In genomic region chr2:76870011-76870410, GRCh38 we compare ENCODE assay signal across 28 cellular contexts.
DNase-seq lines count a peak whose midpoint lies in the region; ATAC-seq and TF ChIP-seq lines count a peak whose summit lies in the region.
"Had no signal": no experiment of that assay in that cellular context is flagged by ENCODE, and none has a peak within 500 bp of the region (broad histone marks: within the 10 kb centered on the region; RNA-seq: fewer than 3 reads in every experiment).

No MANE protein-coding gene starts in this region.

- H3K27me3 ChIP-seq in A673 (replicated peaks; ENCODE audit: insufficient read depth, low read depth, low read length, poor library complexity) (no peaks in the 10 kb centered on the region), hepatocyte (no peaks in the 10 kb centered on the region), tibial nerve (no peaks in the 10 kb centered on the region)
- H3K27me3 ChIP-seq: esophagus muscularis mucosa, pancreas, sigmoid colon had no signal

- no peak for ATAC-seq in activated CD8-positive, alpha-beta memory T cell treated with anti-CD3 and anti-CD28 coated beads, Interleukin-2, amount 10 ng/mL, durations not matched to agents 7 days and 5 days
- ATAC-seq: activated CD8-positive, alpha-beta T cell treated with anti-CD3 and anti-CD28 coated beads, Interleukin-2, amount 10 ng/mL, durations not matched to agents 7 days and 5 days; activated T-cell treated with anti-CD3 and anti-CD28 coated beads, Interleukin-2, amount 50 U/mL, for 4 hours; left colon; natural killer cell treated with Interleukin-12 subunit alpha and Interleukin-12 subunit beta and Interleukin-15 and Interleukin-18, amount 100 ng/mL, for 72 hours; pancreas; SK-N-SH treated with all-trans-retinoic acid at 6 μM for 48 hours; stimulated activated naive B cell treated with anti-CD40 and anti-IgM and Interleukin-4, amounts not matched to agents 10 μg/mL and 1 μg/mL and 100 μg/mL, for 72 hours had no signal

- intact Hi-C loops in A673 (cut with micrococcal nuclease; ENCODE audit: unreplicated experiment), result no loop called here

- no peaks in the 10 kb centered on the region for H4K20me1 ChIP-seq in hepatocyte (ENCODE audit: insufficient read depth, poor library complexity, severe bottlenecking)

- no peaks in the 10 kb centered on the region for H3K36me3 Mint-ChIP-seq in activated CD8-positive, alpha-beta memory T cell treated with anti-CD3 and anti-CD28 coated beads, Interleukin-2, amount 10 ng/mL, durations not matched to agents 7 days and 5 days
- H3K36me3 Mint-ChIP-seq: CD4-positive, alpha-beta memory T cell; natural killer cell treated with Interleukin-12 subunit alpha and Interleukin-12 subunit beta and Interleukin-15 and Interleukin-18, amount 100 ng/mL, for 72 hours; stimulated activated naive B cell treated with anti-CD40 and anti-IgM and Interleukin-4, amounts not matched to agents 10 μg/mL and 1 μg/mL and 100 μg/mL, for 72 hours had no signal

- H3K9me2 ChIP-seq in hepatocyte (replicated peaks; ENCODE audit: insufficient read depth), result no peaks in the 10 kb centered on the region

- POLR2A ChIA-PET in A673 (lab: Charles Lee; ENCODE audit: low non-redundant PET), result no interaction called here

- H2AFZ ChIP-seq in hepatocyte, result no peak overlapping the region

- TF ChIP-seq POLR2A in tibial nerve (IDR thresholded peaks at IDR 0.05), result no peak

- peak; percentile 55 for DNase-seq in A673 (ENCODE audit: low spot score)
- peak; percentile 7 for DNase-seq in HT1080 (ENCODE audit: low read depth)
- peak; percentile 55 for DNase-seq in amniotic epithelial cell (ENCODE audit: low read depth)
- DNase-seq in hepatocyte (ENCODE audit: low spot score), result peak; percentile 14
- DNase-seq in tibial nerve (ENCODE audit: low spot score in 2 of 2), result no peak
- DNase-seq in GM19240 (ENCODE audit: insufficient read length, low spot score), result no peak
- no peak for DNase-seq in NCI-H524 treated with DMSO at 0.1 percent for 48 hours (lab: John Stamatoyannopoulos, UW)
- no peak for DNase-seq in activated CD8-positive, alpha-beta memory T cell treated with anti-CD3 and anti-CD28 coated beads, Interleukin-2, amount 10 ng/mL, durations not matched to agents 7 days and 5 days
- DNase-seq: activated CD4-positive, CD25-positive, alpha-beta regulatory T cell; activated CD8-positive, alpha-beta T cell treated with anti-CD3 and anti-CD28 coated beads, Interleukin-2, amount 10 ng/mL, durations not matched to agents 7 days and 5 days; activated naive CD4-positive, alpha-beta T cell treated with Interleukin-2 at 50 U/mL for 16 hours; activated T-cell treated with anti-CD3 and anti-CD28 coated beads, Interleukin-2, amount 50 U/mL, for 4 hours; amygdala; CD4-positive, alpha-beta memory T cell; DND-41; effector CD4-positive, alpha-beta T cell; H9; left colon; midbrain; NCI-H146; pancreas; RPMI8226; sigmoid colon; stimulated activated CD4-positive, alpha-beta T cell treated with anti-CD3 and anti-CD28 coated beads, Interleukin-1b, Interleukin-23, amount 100 ng/mL, for 48 hours; stimulated activated naive B cell treated with anti-CD40 and anti-IgM and Interleukin-4, amounts not matched to agents 10 μg/mL and 1 μg/mL and 100 μg/mL, for 72 hours had no signal

- H3K4me1 ChIP-seq in A673 (ENCODE audit: insufficient read depth, low read length, poor library complexity, severe bottlenecking) (peaks cover 23% of the 10 kb centered on the region), hepatocyte (ENCODE audit: insufficient read depth) (no peaks in the 10 kb centered on the region), tibial nerve (no peaks in the 10 kb centered on the region)
- H3K4me1 ChIP-seq: esophagus muscularis mucosa, pancreas, sigmoid colon had no signal

- no TSS peak for BruUV-seq in A673 (replicated peaks; lab: Mats Ljungman, UMichigan)

- 68% methylated on average over 1 of the region's 1 CpG for WGBS in hepatocyte (ENCODE audit: low lambda C conversion rate, missing lambda C conversion rate)
- 41 to 62% methylated on average over 1 of the region's 1 CpG for WGBS in tibial nerve, 2 donors

- H3K4me3 Mint-ChIP-seq in activated CD8-positive, alpha-beta memory T cell treated with anti-CD3 and anti-CD28 coated beads, Interleukin-2, amount 10 ng/mL, durations not matched to agents 7 days and 5 days, result no peak overlapping the region
- H3K4me3 Mint-ChIP-seq: activated CD8-positive, alpha-beta T cell treated with anti-CD3 and anti-CD28 coated beads, Interleukin-2, amount 10 ng/mL, durations not matched to agents 7 days and 5 days; activated T-cell treated with anti-CD3 and anti-CD28 coated beads, Interleukin-2, amount 50 U/mL, for 4 hours; CD4-positive, alpha-beta memory T cell; H9; natural killer cell treated with Interleukin-12 subunit alpha and Interleukin-12 subunit beta and Interleukin-15 and Interleukin-18, amount 100 ng/mL, for 72 hours; stimulated activated naive B cell treated with anti-CD40 and anti-IgM and Interleukin-4, amounts not matched to agents 10 μg/mL and 1 μg/mL and 100 μg/mL, for 72 hours had no signal

- H3K9me3 ChIP-seq in A673 (ENCODE audit: low read depth, low read length, poor library complexity, severe bottlenecking) (no peaks in the 10 kb centered on the region), hepatocyte (ENCODE audit: low read depth) (no peaks in the 10 kb centered on the region), tibial nerve (no peaks in the 10 kb centered on the region)
- H3K9me3 ChIP-seq: esophagus muscularis mucosa, pancreas, sigmoid colon had no signal

- H3K36me3 ChIP-seq in A673 (ENCODE audit: insufficient read depth, low read length, poor library complexity, severe bottlenecking), result no peaks in the 10 kb centered on the region
- no peaks in the 10 kb centered on the region for H3K36me3 ChIP-seq in hepatocyte (replicated peaks; ENCODE audit: insufficient read depth, low read depth)
- H3K36me3 ChIP-seq in tibial nerve, result no peaks in the 10 kb centered on the region
- H3K36me3 ChIP-seq: esophagus muscularis mucosa, pancreas, sigmoid colon had no signal

- no peaks in the 10 kb centered on the region for H3K79me2 ChIP-seq in hepatocyte

- TF ChIP-seq CTCF in A673 (conservative IDR thresholded peaks at IDR 0.05; ENCODE audit: low read depth, low read length) (peak; percentile 31; the same call in 1 of the 2 replicates), hepatocyte (IDR thresholded peaks at IDR 0.05; ENCODE audit: poor library complexity) (peak; percentile 8), tibial nerve (IDR thresholded peaks at IDR 0.05) (no peak)

- H3K27ac Mint-ChIP-seq in activated CD8-positive, alpha-beta memory T cell treated with anti-CD3 and anti-CD28 coated beads, Interleukin-2, amount 10 ng/mL, durations not matched to agents 7 days and 5 days, result no peak overlapping the region
- H3K27ac Mint-ChIP-seq: activated CD8-positive, alpha-beta T cell treated with anti-CD3 and anti-CD28 coated beads, Interleukin-2, amount 10 ng/mL, durations not matched to agents 7 days and 5 days; CD4-positive, alpha-beta memory T cell; natural killer cell treated with Interleukin-12 subunit alpha and Interleukin-12 subunit beta and Interleukin-15 and Interleukin-18, amount 100 ng/mL, for 72 hours; stimulated activated naive B cell treated with anti-CD40 and anti-IgM and Interleukin-4, amounts not matched to agents 10 μg/mL and 1 μg/mL and 100 μg/mL, for 72 hours had no signal

- no peak overlapping the region for H3K4me2 ChIP-seq in hepatocyte

- H3K4me1 Mint-ChIP-seq in activated CD8-positive, alpha-beta memory T cell treated with anti-CD3 and anti-CD28 coated beads, Interleukin-2, amount 10 ng/mL, durations not matched to agents 7 days and 5 days, result no peaks in the 10 kb centered on the region
- H3K4me1 Mint-ChIP-seq: CD4-positive, alpha-beta memory T cell; stimulated activated naive B cell treated with anti-CD40 and anti-IgM and Interleukin-4, amounts not matched to agents 10 μg/mL and 1 μg/mL and 100 μg/mL, for 72 hours had no signal

- H3K9me3 Mint-ChIP-seq in activated CD8-positive, alpha-beta memory T cell treated with anti-CD3 and anti-CD28 coated beads, Interleukin-2, amount 10 ng/mL, durations not matched to agents 7 days and 5 days (ENCODE audit: low read depth), result peaks cover 2% of the 10 kb centered on the region
- H3K9me3 Mint-ChIP-seq: H9 had no signal

- no peak for TF ChIP-seq EP300 in tibial nerve (IDR thresholded peaks at IDR 0.05)

- CTCF ChIA-PET in A673 (lab: Charles Lee), result no interaction called here
- CTCF ChIA-PET in activated CD8-positive, alpha-beta memory T cell treated with anti-CD3 and anti-CD28 coated beads, Interleukin-2, amount 10 ng/mL, durations not matched to agents 7 days and 5 days (lab: Charles Lee), result no interaction called here

- no peaks in the 10 kb centered on the region for H3K27me3 Mint-ChIP-seq in activated CD8-positive, alpha-beta memory T cell treated with anti-CD3 and anti-CD28 coated beads, Interleukin-2, amount 10 ng/mL, durations not matched to agents 7 days and 5 days
- H3K27me3 Mint-ChIP-seq: CD4-positive, alpha-beta memory T cell; natural killer cell treated with Interleukin-12 subunit alpha and Interleukin-12 subunit beta and Interleukin-15 and Interleukin-18, amount 100 ng/mL, for 72 hours; stimulated activated naive B cell treated with anti-CD40 and anti-IgM and Interleukin-4, amounts not matched to agents 10 μg/mL and 1 μg/mL and 100 μg/mL, for 72 hours had no signal

- H3K4me3 ChIP-seq in A673 (ENCODE audit: low read depth, low read length, poor library complexity, severe bottlenecking), result no peak overlapping the region
- H3K4me3 ChIP-seq in hepatocyte, result no peak overlapping the region
- no peak overlapping the region for H3K4me3 ChIP-seq in tibial nerve
- H3K4me3 ChIP-seq: esophagus muscularis mucosa, pancreas, sigmoid colon had no signal

- H3K27ac ChIP-seq in A673 (ENCODE audit: low read depth, low read length, poor library complexity, severe bottlenecking) (no peak overlapping the region), hepatocyte (no peak overlapping the region), tibial nerve (no peak overlapping the region)
- H3K27ac ChIP-seq: esophagus muscularis mucosa, pancreas, sigmoid colon had no signal

Comparison
In these comparisons a context has a peak if more than half of its experiments do, and no peak if none do; other contexts are left out.
1. DNase-seq: peak in A673 (single experiment), HT1080 (single experiment), amniotic epithelial cell (single experiment) and hepatocyte (single experiment); none in tibial nerve (0 of 2), GM19240 (single experiment), NCI-H524 treated with DMSO at 0.1 percent for 48 hours (single experiment) and activated CD8-positive, alpha-beta memory T cell treated with anti-CD3 and anti-CD28 coated beads, Interleukin-2, amount 10 ng/mL, durations not matched to agents 7 days and 5 days (single experiment).
2. CTCF ChIP-seq: peak in A673 (single experiment) and hepatocyte (single experiment); none in tibial nerve (0 of 5).